8 cellular contexts compared by ENCODE assay signal in genomic region chr1:235503333-235504121, GRCh38. TPM values are rescaled to one million over a fixed set of nuclear protein-coding genes. Genes with fewer than 3 reads are reported as not detected.
DNase-seq lines count a peak whose midpoint lies in the region; ATAC-seq, FAIRE-seq and TF ChIP-seq lines count a peak whose summit lies in the region.

No MANE protein-coding gene starts in this region.

- H3K27ac ChIP-seq in RWPE2 (ENCODE audit: poor library complexity, severe bottlenecking) (peak overlapping the region; percentile 95), caudate nucleus (ENCODE audit: low read depth, low read length) (peak overlapping the region; percentile 96), keratinocyte (ENCODE audit: control insufficient read depth, insufficient read depth, low read length) (peak overlapping the region; percentile 84), small intestine (ENCODE audit: low read depth in 1 of 2, low read length in 1 of 2) (peak overlapping the region; percentile 75 to 91)

- TF ChIP-seq CTCF in RWPE2 (IDR thresholded peaks at IDR 0.05; ENCODE audit: poor library complexity, severe bottlenecking) (no peak), keratinocyte (optimal IDR thresholded peaks at IDR 0.05 in 1 of 3, IDR thresholded peaks at IDR 0.05 in 1 of 3, conservative IDR thresholded peaks at IDR 0.05 in 1 of 3; ENCODE audit: extremely low read depth in 1 of 3, insufficient read depth in 2 of 3, low read length in 3 of 3) (no peak)

- peaks cover 57% of the 10 kb centered on the region for H3K79me2 ChIP-seq in keratinocyte (ENCODE audit: control insufficient read depth, insufficient read depth, low read length)

- H3K27me3 ChIP-seq in RWPE2 (ENCODE audit: insufficient read depth, poor library complexity, severe bottlenecking) (no peaks in the 10 kb centered on the region), keratinocyte (ENCODE audit: control insufficient read depth, extremely low read depth, insufficient read depth, low read length) (no peaks in the 10 kb centered on the region), small intestine (ENCODE audit: control insufficient read depth in 2 of 2, insufficient read depth in 2 of 2, low read length in 2 of 2) (no peaks in the 10 kb centered on the region)

- peak; percentile 48 for DNase-seq in DMS53 treated with DMSO at 0.1 percent for 48 hours (lab: John Stamatoyannopoulos, UW; ENCODE audit: unreplicated experiment)
- DNase-seq in HUDEP-2 (lab: John Stamatoyannopoulos, UW; ENCODE audit: unreplicated experiment in 76 of 76): peak in 52 of 76 experiments; percentile 7 to 78 (median 40)
- no peak for DNase-seq in RWPE2 (ENCODE audit: low spot score)
- peak in 41 of 61 donors; percentile 5 to 73 (median 50) for DNase-seq in caudate nucleus (lab: John Stamatoyannopoulos, UW)
- no peak for DNase-seq in keratinocyte (ENCODE audit: low read depth, low spot score)
- DNase-seq in small intestine: peak; percentile 54
- no peak for DNase-seq in DMS153 (lab: John Stamatoyannopoulos, UW)

- peak overlapping the region; percentile 99 for H3K9ac ChIP-seq in keratinocyte (ENCODE audit: control insufficient read depth, extremely low read depth, insufficient read depth, low read length)

- peak overlapping the region; percentile 90 for H3K4me2 ChIP-seq in keratinocyte (ENCODE audit: control insufficient read depth, extremely low read depth, insufficient read depth, low read depth, low read length)

- WGBS in small intestine, 3 donors: 1% methylated on average over 50 to 51 of the region's 51 CpGs

- H3K36me3 ChIP-seq in RWPE2 (ENCODE audit: low read depth) (no peaks in the 10 kb centered on the region), keratinocyte (ENCODE audit: control insufficient read depth in 2 of 2, extremely low read depth in 1 of 2, insufficient read depth in 2 of 2, low read length in 2 of 2) (no peaks in the 10 kb centered on the region), small intestine (ENCODE audit: control insufficient read depth in 2 of 2, insufficient read depth in 2 of 2, low read length in 2 of 2) (no peaks in the 10 kb centered on the region)

- H2AFZ ChIP-seq in keratinocyte (ENCODE audit: control insufficient read depth, low read length): peak overlapping the region; percentile 54

- H3K9me1 ChIP-seq in keratinocyte (ENCODE audit: control insufficient read depth, extremely low read depth, insufficient read depth, low read length): no peaks in the 10 kb centered on the region

- ATAC-seq in GM19467 (IDR thresholded peaks at IDR 0.05; ENCODE audit: unreplicated experiment) (peak; percentile 13), RWPE2 (ENCODE audit: low read depth) (no peak)

- H3K9me3 ChIP-seq in RWPE2 (ENCODE audit: severe bottlenecking): no peaks in the 10 kb centered on the region
- H3K9me3 ChIP-seq in keratinocyte (ENCODE audit: control insufficient read depth, low read depth, low read length): no peaks in the 10 kb centered on the region
- no peaks in the 10 kb centered on the region for H3K9me3 ChIP-seq in small intestine (ENCODE audit: control insufficient read depth, low read depth)

- dilution Hi-C loops in keratinocyte (cut with MboI; ENCODE audit: extremely low pct_ligation_motif_present, low sequenced_read_pairs): no loop called here

- peak overlapping the region; percentile 76 for H3K4me3 ChIP-seq in RWPE2 (ENCODE audit: severe bottlenecking)
- H3K4me3 ChIP-seq in keratinocyte (ENCODE audit: control insufficient read depth in 2 of 3, extremely low read depth in 1 of 3, insufficient read depth in 2 of 3, low read depth in 1 of 3, low read length in 3 of 3): peak overlapping the region; percentile 75 to 87 (median 84)
- H3K4me3 ChIP-seq in small intestine (ENCODE audit: low read depth in 1 of 2, low read length in 2 of 2): peak overlapping the region; percentile 82 to 84

- FAIRE-seq in keratinocyte (lab: Jason Lieb, UNC) (no peak), small intestine (lab: Jason Lieb, UNC) (no peak)

- peaks cover 11% of the 10 kb centered on the region for H3K4me1 ChIP-seq in RWPE2 (ENCODE audit: insufficient read depth, poor library complexity, severe bottlenecking)
- H3K4me1 ChIP-seq in keratinocyte (ENCODE audit: control insufficient read depth, extremely low read depth, insufficient read depth, low read length): peaks cover 27% of the 10 kb centered on the region
- peaks cover 0 to 7% of the 10 kb centered on the region in 2 donors for H3K4me1 ChIP-seq in small intestine (ENCODE audit: control insufficient read depth in 2 of 2, insufficient read depth in 1 of 2, low read depth in 1 of 2, low read length in 1 of 2)

- H4K20me1 ChIP-seq in keratinocyte (ENCODE audit: control insufficient read depth, extremely low read depth, insufficient read depth, low read length): no peaks in the 10 kb centered on the region

RNA-seq across cellular contexts. Expression of gene B3GALNT2, which starts 0.7 kb away (rescaled TPM):
- 24.3 to 30.5 TPM (median 27.1 TPM) in 3 replicates for polyA plus RNA-seq in keratinocyte
- polyA plus RNA-seq in keratinocyte (2011; ENCODE audit: low read depth): 23.1 TPM
- polyA plus RNA-seq in keratinocyte (2011; cell fraction: cytosol; rRNA removed): 15.6 and 19.0 TPM in 2 replicates
- 27.7 and 38.1 TPM in 2 replicates for polyA plus RNA-seq in keratinocyte (2011; cell fraction: nucleus; rRNA removed)
- 15.9 and 17.7 TPM in 2 replicates for polyA plus RNA-seq in keratinocyte (2012; ENCODE audit: low replicate concordance)
- 20.3 to 91.9 TPM (median 56.1 TPM) in 3 replicates for polyA minus RNA-seq in keratinocyte
- polyA minus RNA-seq in keratinocyte (2011; cell fraction: cytosol; rRNA and poly(A)+ RNA removed): 41.6 TPM
- 34.1 and 58.5 TPM in 2 replicates for polyA minus RNA-seq in keratinocyte (2011; cell fraction: nucleus; rRNA and poly(A)+ RNA removed)
- 1 to 10 TPM; 2.7 to 8.3 (median 2.7) TPM for polyA plus RNA-seq in small intestine

Comparison
In these comparisons a context has a peak if more than half of its experiments do, and no peak if none do; other contexts are left out.
1. DNase-seq: peak in DMS53 treated with DMSO at 0.1 percent for 48 hours (single experiment), HUDEP-2 (52 of 76), caudate nucleus (41 of 61) and small intestine (single experiment); none in RWPE2 (single experiment), keratinocyte (single experiment) and DMS153 (single experiment).
2. Peak in every context shown above with its lines, with median percentiles within 50 percentile points of each other: H3K27ac ChIP-seq and H3K4me3 ChIP-seq.